In the genomic region with DNA sequence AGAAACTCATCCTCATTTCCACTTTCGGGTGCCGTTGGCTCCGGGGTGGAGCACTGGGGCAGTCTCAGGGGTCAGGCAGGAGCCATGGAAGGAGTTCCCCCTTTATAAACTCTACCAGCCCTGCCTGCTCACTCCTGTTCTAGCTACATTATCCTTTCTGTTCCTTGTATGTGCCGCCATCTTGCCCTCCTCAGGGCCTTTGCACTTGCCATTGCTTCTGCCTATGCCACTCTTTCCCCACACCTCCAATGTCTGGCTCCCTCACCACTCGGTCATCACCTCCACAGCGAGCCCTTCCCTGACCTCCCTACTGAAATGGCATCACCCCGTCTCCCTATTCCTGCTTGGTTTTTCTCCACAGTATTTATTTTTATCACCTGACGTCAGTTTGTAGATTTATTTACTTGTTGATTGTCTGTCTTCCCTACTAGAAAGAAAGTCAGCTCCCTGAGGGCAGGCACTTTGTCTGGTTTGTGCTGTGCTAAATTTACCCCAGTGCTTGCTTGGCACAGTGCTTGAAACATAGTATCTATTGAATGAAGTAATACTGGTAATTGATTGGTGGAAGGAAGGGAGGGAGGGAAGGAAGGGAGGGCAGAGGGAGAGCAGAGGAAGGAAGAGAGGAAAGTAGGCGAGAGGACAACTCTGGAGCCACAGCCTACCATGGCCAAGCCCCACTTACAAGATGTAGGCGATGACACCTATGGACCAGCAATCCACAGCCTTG, we compare ENCODE assay signal across 1 cellular context.
A peak's percentile ranks its signal among the peaks of the same experiment; 100 is the strongest.
TF ChIP-seq lines count a peak whose summit lies in the region.

No MANE protein-coding gene starts in this region.

TF ChIP-seq in endothelial cell of umbilical vein, 7 proteins besides CTCF, POLR2A, EP300 and RAD21:
- TF ChIP-seq GATA2 (IDR thresholded peaks at IDR 0.05; ENCODE audit: insufficient read depth, insufficient read length, low read depth, low read length) (no peak), POLR2AphosphoS5 (IDR thresholded peaks at IDR 0.05; ENCODE audit: insufficient read depth, low read depth, low read length) (peak; percentile 5)
- TF ChIP-seq, protein P1, sequence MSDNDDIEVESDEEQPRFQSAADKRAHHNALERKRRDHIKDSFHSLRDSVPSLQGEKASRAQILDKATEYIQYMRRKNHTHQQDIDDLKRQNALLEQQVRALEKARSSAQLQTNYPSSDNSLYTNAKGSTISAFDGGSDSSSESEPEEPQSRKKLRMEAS (IDR thresholded peaks at IDR 0.05; ENCODE audit: insufficient read depth, insufficient read length): no peak
